Comparison of ENCODE assay signal across 7 cellular contexts in genomic region chr13:99087130-99087953, GRCh38.
DNase-seq lines count a peak whose midpoint lies in the region; ATAC-seq, FAIRE-seq and TF ChIP-seq lines count a peak whose summit lies in the region.

No MANE protein-coding gene starts in this region.

- no peaks in the 10 kb centered on the region for H3K36me3 ChIP-seq in bronchial epithelial cell (ENCODE audit: control insufficient read depth, insufficient read depth, low read length)
- no peaks in the 10 kb centered on the region for H3K36me3 ChIP-seq in small intestine (ENCODE audit: control insufficient read depth in 2 of 2, insufficient read depth in 2 of 2, low read length in 2 of 2)

- peak; percentile 82 for ATAC-seq in GM18511 (IDR thresholded peaks at IDR 0.05; ENCODE audit: unreplicated experiment)
- ATAC-seq in HG02981 (IDR thresholded peaks at IDR 0.05; ENCODE audit: unreplicated experiment): peak; percentile 81

- TF ChIP-seq CTCF in WI38 (IDR thresholded peaks at IDR 0.05; ENCODE audit: low read depth, low read length) (no peak), bronchial epithelial cell (IDR thresholded peaks at IDR 0.05; ENCODE audit: insufficient read depth, low read length, severe bottlenecking) (peak; percentile 37)

- peak; percentile 43 for DNase-seq in NCI-H2081 treated with DMSO at 0.1 percent for 48 hours (lab: John Stamatoyannopoulos, UW)
- DNase-seq in bronchial epithelial cell (ENCODE audit: low read depth): peak; percentile 82
- peak; percentile 99 for DNase-seq in iPS-NIHi11 (ENCODE audit: low spot score)
- peak; percentile 93 for DNase-seq in small intestine

- peak overlapping the region; percentile 94 to 95 for H3K27ac ChIP-seq in small intestine (ENCODE audit: low read depth in 1 of 2, low read length in 1 of 2)

- no peaks in the 10 kb centered on the region for H3K9me3 ChIP-seq in small intestine (ENCODE audit: control insufficient read depth, low read depth)

- WGBS in small intestine, 3 donors: 0 to 1% (median 0%) methylated on average over 84 to 89 of the region's 89 CpGs

- peak overlapping the region; percentile 73 for H3K4me3 ChIP-seq in WI38 (ENCODE audit: low read depth, low read length)
- H3K4me3 ChIP-seq in bronchial epithelial cell (ENCODE audit: low read depth, low read length): peak overlapping the region; percentile 72
- H3K4me3 ChIP-seq in small intestine (ENCODE audit: low read depth in 1 of 2, low read length in 2 of 2): peak overlapping the region; percentile 65 to 74

- H3K4me1 ChIP-seq in small intestine (ENCODE audit: control insufficient read depth in 2 of 2, insufficient read depth in 1 of 2, low read depth in 1 of 2, low read length in 1 of 2): peaks cover 2 to 5% of the 10 kb centered on the region in 2 donors

- no peak for FAIRE-seq in bronchial epithelial cell (lab: Jason Lieb, UNC)
- no peak for FAIRE-seq in small intestine (lab: Jason Lieb, UNC)

- H3K27me3 ChIP-seq in bronchial epithelial cell (ENCODE audit: control insufficient read depth, insufficient read depth, low read length) (no peaks in the 10 kb centered on the region), small intestine (ENCODE audit: control insufficient read depth in 2 of 2, insufficient read depth in 2 of 2, low read length in 2 of 2) (no peaks in the 10 kb centered on the region)

Comparison
In these comparisons a context has a peak if more than half of its experiments do, and no peak if none do; other contexts are left out.
1. Peak in every context shown above with its lines: DNase-seq, ATAC-seq, H3K4me3 ChIP-seq and H3K27ac ChIP-seq.
2. DNase-seq: peak in every context shown above with its lines; median percentile 99 in iPS-NIHi11; 93 in small intestine; 82 in bronchial epithelial cell; 43 in NCI-H2081 treated with DMSO at 0.1 percent for 48 hours.